Comparison of ENCODE assay signal across 8 cellular contexts in genomic region chr1:150575518-150576366, GRCh38. TPM values are rescaled to one million over a fixed set of nuclear protein-coding genes. Genes with fewer than 3 reads are reported as not detected.
DNase-seq lines count a peak whose midpoint lies in the region.

No MANE protein-coding gene starts in this region.

- POLR2A ChIA-PET in activated CD4-positive, alpha-beta memory T cell treated with anti-CD3 and anti-CD28 coated beads for 36 hours (lab: Charles Lee) = interaction anchor here (0.8 to 12.6 kb wide), 8 partner anchors 11 to 346 kb away, joined by 3 to 527 read pairs (median 4); partner anchors contain the start of gene TARS2

- H3K4me3 Mint-ChIP-seq in activated CD4-positive, alpha-beta memory T cell treated with anti-CD3 and anti-CD28 coated beads for 36 hours = peak overlapping the region; percentile 93

- peak overlapping the region; percentile 98 for H3K27ac Mint-ChIP-seq in activated CD4-positive, alpha-beta memory T cell treated with anti-CD3 and anti-CD28 coated beads for 36 hours

- intact Hi-C loops in activated CD4-positive, alpha-beta memory T cell treated with anti-CD3 and anti-CD28 coated beads for 36 hours (cut with micrococcal nuclease) = no loop called here

- no peaks in the 10 kb centered on the region for H3K9me3 Mint-ChIP-seq in activated CD4-positive, alpha-beta memory T cell treated with anti-CD3 and anti-CD28 coated beads for 36 hours

- H3K27ac ChIP-seq in iPS-18a (ENCODE audit: low read length) = no peak overlapping the region
- H3K27ac ChIP-seq in substantia nigra (ENCODE audit: low read depth, low read length, poor library complexity, severe bottlenecking) = peak overlapping the region; percentile 27

- peak overlapping the region; percentile 100 for H3K9ac ChIP-seq in iPS-18a (ENCODE audit: low read length)

- H3K4me1 Mint-ChIP-seq in activated CD4-positive, alpha-beta memory T cell treated with anti-CD3 and anti-CD28 coated beads for 36 hours (ENCODE audit: low read depth) = peaks cover 50% of the 10 kb centered on the region

- peaks cover 67% of the 10 kb centered on the region for H3K36me3 ChIP-seq in iPS-18a (ENCODE audit: control insufficient read depth, low read depth, low read length)

- peaks cover 79% of the 10 kb centered on the region for H3K36me3 Mint-ChIP-seq in activated CD4-positive, alpha-beta memory T cell treated with anti-CD3 and anti-CD28 coated beads for 36 hours

- H3K4me3 ChIP-seq in iPS-18a (ENCODE audit: low read length) = peak overlapping the region; percentile 94

- H3K27me3 Mint-ChIP-seq in activated CD4-positive, alpha-beta memory T cell treated with anti-CD3 and anti-CD28 coated beads for 36 hours = peaks cover 2% of the 10 kb centered on the region

- DNase-seq in SIG-M5 treated with dmso at 0.1 percent for 504 hours (lab: John Stamatoyannopoulos, UW; ENCODE audit: unreplicated experiment) (peak; percentile 47), SIG-M5 (lab: John Stamatoyannopoulos, UW) (no peak), substantia nigra (lab: John Stamatoyannopoulos, UW) (no peak), NCI-H1092 (lab: John Stamatoyannopoulos, UW) (no peak), hepatic stellate cell (ENCODE audit: low spot score) (no peak), cerebellum (ENCODE audit: low spot score) (no peak)
- no peak for DNase-seq in activated CD4-positive, alpha-beta memory T cell treated with anti-CD3 and anti-CD28 coated beads for 36 hours

- CTCF ChIA-PET in activated CD4-positive, alpha-beta memory T cell treated with anti-CD3 and anti-CD28 coated beads for 36 hours (lab: Charles Lee) = interaction anchor here (0.8 to 15.1 kb wide), 5 partner anchors 13 to 121 kb away, joined by 3 to 276 read pairs (median 6); partner anchors contain the start of gene GOLPH3L

- no peaks in the 10 kb centered on the region for H3K9me3 ChIP-seq in iPS-18a (ENCODE audit: control insufficient read depth, low read depth, low read length)

- H3K27me3 ChIP-seq in iPS-18a (ENCODE audit: control insufficient read depth, insufficient read depth, low read length) = no peaks in the 10 kb centered on the region

- peaks cover 43% of the 10 kb centered on the region for H3K4me1 ChIP-seq in iPS-18a (ENCODE audit: control insufficient read depth, low read depth, low read length)

RNA-seq across cellular contexts. Expression of gene MCL1, which starts 3.7 kb away (rescaled TPM):
- 100 to 1,000 TPM; 280 to 288 TPM for total RNA-seq in activated CD4-positive, alpha-beta memory T cell treated with anti-CD3 and anti-CD28 coated beads for 36 hours
- total RNA-seq in cerebellum = 86.7 TPM

RNA-seq across cellular contexts. Expression of gene ADAMTSL4, which starts 26.5 kb away (rescaled TPM):
- total RNA-seq in activated CD4-positive, alpha-beta memory T cell treated with anti-CD3 and anti-CD28 coated beads for 36 hours = 1 to 10 TPM; 1.1 TPM
- 0.36 TPM for total RNA-seq in cerebellum

RNA-seq across cellular contexts. Expression of gene ENSA, which starts 53.7 kb away (rescaled TPM):
- total RNA-seq in activated CD4-positive, alpha-beta memory T cell treated with anti-CD3 and anti-CD28 coated beads for 36 hours = 100 to 1,000 TPM; 212 to 219 TPM
- 102 TPM for total RNA-seq in cerebellum
